ENCODE assay signal across 12 cellular contexts in the genomic region with DNA sequence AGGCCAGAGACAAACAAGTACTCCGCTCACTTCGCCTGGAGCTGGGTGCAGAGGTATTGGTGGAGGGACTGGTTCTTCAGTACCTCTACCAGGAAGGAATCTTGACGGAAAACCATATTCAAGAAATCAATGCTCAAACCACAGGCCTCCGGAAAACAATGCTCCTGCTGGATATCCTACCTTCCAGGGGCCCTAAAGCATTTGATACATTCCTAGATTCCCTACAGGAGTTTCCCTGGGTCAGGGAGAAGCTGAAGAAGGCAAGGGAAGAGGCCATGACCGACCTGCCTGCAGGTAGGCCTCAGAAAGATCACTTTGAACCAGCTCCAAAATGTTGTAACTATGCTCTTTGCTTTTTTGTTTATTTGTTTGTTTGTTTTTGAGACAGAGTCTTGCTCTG. TPM values are rescaled to one million over a fixed set of nuclear protein-coding genes. Genes with fewer than 3 reads are reported as not detected.
DNase-seq lines count a peak whose midpoint lies in the region; ATAC-seq and TF ChIP-seq lines count a peak whose summit lies in the region.
"Had no signal": no experiment of that assay in that cellular context is flagged by ENCODE, and none has a peak within 500 bp of the region (broad histone marks: within the 10 kb centered on the region; RNA-seq: fewer than 3 reads in every experiment).

No MANE protein-coding gene starts in this region.

- no peak overlapping the region for H3K4me3 ChIP-seq in vagina

- H3K4me3 Mint-ChIP-seq in stimulated activated naive CD8-positive, alpha-beta T cell treated with anti-CD3 and anti-CD28 coated beads, Interleukin-15, Interleukin-2, amounts not matched to agents 100 ng/mL and 50 ng/mL, for 24 hours, result peak overlapping the region; percentile 97
- H3K4me3 Mint-ChIP-seq in activated T-helper 1 cell treated with anti-CD3 and anti-CD28 coated beads, Interleukin-12 subunit alpha, Interleukin-12 subunit beta, Interleukin-2, Interleukin-4 antibody, amounts not matched to agents 30 ng/mL and 10 ng/mL and 1 ng/mL, durations not matched to agents 14 hours and 24 hours and 36 hours, result peak overlapping the region; percentile 85
- peak overlapping the region; percentile 71 for H3K4me3 Mint-ChIP-seq in memory B cell

- H3K27me3 ChIP-seq in vagina, result no peaks in the 10 kb centered on the region
- H3K27me3 ChIP-seq: thyroid gland had no signal

- intact Hi-C loops in activated T-helper 1 cell treated with anti-CD3 and anti-CD28 coated beads, Interleukin-12 subunit alpha, Interleukin-12 subunit beta, Interleukin-2, Interleukin-4 antibody, amounts not matched to agents 30 ng/mL and 10 ng/mL and 1 ng/mL, durations not matched to agents 14 hours and 24 hours and 36 hours (cut with micrococcal nuclease), result loop anchor here (5.0 to 10.0 kb wide), 4 partner anchors 169 to 1811 kb away; partner anchors contain the start of gene NUDT4
- intact Hi-C loops in vagina (cut with DNase I), result loop anchor here (5.0 kb wide), 1 partner anchor 106 kb away; the partner anchor contains the start of gene SOCS2

- no peaks in the 10 kb centered on the region for H3K9me3 Mint-ChIP-seq in stimulated activated naive CD8-positive, alpha-beta T cell treated with anti-CD3 and anti-CD28 coated beads, Interleukin-15, Interleukin-2, amounts not matched to agents 100 ng/mL and 50 ng/mL, for 24 hours
- peaks cover 5% of the 10 kb centered on the region for H3K9me3 Mint-ChIP-seq in activated T-helper 1 cell treated with anti-CD3 and anti-CD28 coated beads, Interleukin-12 subunit alpha, Interleukin-12 subunit beta, Interleukin-2, Interleukin-4 antibody, amounts not matched to agents 30 ng/mL and 10 ng/mL and 1 ng/mL, durations not matched to agents 14 hours and 24 hours and 36 hours
- no peaks in the 10 kb centered on the region for H3K9me3 Mint-ChIP-seq in memory B cell

- TF ChIP-seq POLR2A in vagina (IDR thresholded peaks at IDR 0.05), result no peak

- H3K27ac ChIP-seq in vagina, result peak overlapping the region; percentile 93

- no peak overlapping the region for H3K27ac Mint-ChIP-seq in stimulated activated naive CD8-positive, alpha-beta T cell treated with anti-CD3 and anti-CD28 coated beads, Interleukin-15, Interleukin-2, amounts not matched to agents 100 ng/mL and 50 ng/mL, for 24 hours
- peak overlapping the region; percentile 96 for H3K27ac Mint-ChIP-seq in activated T-helper 1 cell treated with anti-CD3 and anti-CD28 coated beads, Interleukin-12 subunit alpha, Interleukin-12 subunit beta, Interleukin-2, Interleukin-4 antibody, amounts not matched to agents 30 ng/mL and 10 ng/mL and 1 ng/mL, durations not matched to agents 14 hours and 24 hours and 36 hours
- peak overlapping the region; percentile 29 for H3K27ac Mint-ChIP-seq in memory B cell

- no peak for DNase-seq in stimulated activated naive CD8-positive, alpha-beta T cell treated with anti-CD3 and anti-CD28 coated beads, Interleukin-15, Interleukin-2, amounts not matched to agents 100 U/mL and 50 U/mL, for 24 hours
- DNase-seq in activated T-helper 1 cell treated with anti-CD3 and anti-CD28 coated beads, Interleukin-12 subunit alpha, Interleukin-12 subunit beta, Interleukin-2, Interleukin-4 antibody, amounts not matched to agents 30 ng/mL and 10 ng/mL and 1 ng/mL, durations not matched to agents 14 hours and 24 hours and 36 hours (ENCODE audit: low spot score), result no peak
- DNase-seq in memory B cell (ENCODE audit: low spot score in 2 of 2) (no peak), vagina (ENCODE audit: extremely low spot score in 2 of 2) (no peak), amygdala (lab: John Stamatoyannopoulos, UW) (no peak), MV-4-11 (lab: John Stamatoyannopoulos, UW) (no peak), NCI-H128 (lab: John Stamatoyannopoulos, UW; ENCODE audit: unreplicated experiment) (no peak)
- DNase-seq: COR-L47; effector CD8-positive, alpha-beta T cell; hypothalamus; thyroid gland had no signal

- H3K36me3 Mint-ChIP-seq in stimulated activated naive CD8-positive, alpha-beta T cell treated with anti-CD3 and anti-CD28 coated beads, Interleukin-15, Interleukin-2, amounts not matched to agents 100 ng/mL and 50 ng/mL, for 24 hours (ENCODE audit: low read depth), result peaks cover 19% of the 10 kb centered on the region
- peaks cover 10% of the 10 kb centered on the region for H3K36me3 Mint-ChIP-seq in activated T-helper 1 cell treated with anti-CD3 and anti-CD28 coated beads, Interleukin-12 subunit alpha, Interleukin-12 subunit beta, Interleukin-2, Interleukin-4 antibody, amounts not matched to agents 30 ng/mL and 10 ng/mL and 1 ng/mL, durations not matched to agents 14 hours and 24 hours and 36 hours (ENCODE audit: low read depth)
- peaks cover 15% of the 10 kb centered on the region for H3K36me3 Mint-ChIP-seq in memory B cell

- peaks cover 55% of the 10 kb centered on the region for H3K4me1 ChIP-seq in vagina

- H3K9me3 ChIP-seq in vagina, result no peaks in the 10 kb centered on the region
- H3K9me3 ChIP-seq: thyroid gland had no signal

- no peaks in the 10 kb centered on the region for H3K36me3 ChIP-seq in vagina
- H3K36me3 ChIP-seq: thyroid gland had no signal

- no peak for TF ChIP-seq CTCF in vagina (IDR thresholded peaks at IDR 0.05)

- peaks cover 7% of the 10 kb centered on the region for H3K27me3 Mint-ChIP-seq in stimulated activated naive CD8-positive, alpha-beta T cell treated with anti-CD3 and anti-CD28 coated beads, Interleukin-15, Interleukin-2, amounts not matched to agents 100 ng/mL and 50 ng/mL, for 24 hours
- H3K27me3 Mint-ChIP-seq in activated T-helper 1 cell treated with anti-CD3 and anti-CD28 coated beads, Interleukin-12 subunit alpha, Interleukin-12 subunit beta, Interleukin-2, Interleukin-4 antibody, amounts not matched to agents 30 ng/mL and 10 ng/mL and 1 ng/mL, durations not matched to agents 14 hours and 24 hours and 36 hours (ENCODE audit: insufficient read depth), result no peaks in the 10 kb centered on the region
- H3K27me3 Mint-ChIP-seq in memory B cell, result peaks cover 6% of the 10 kb centered on the region

- peaks cover 31% of the 10 kb centered on the region for H3K4me1 Mint-ChIP-seq in stimulated activated naive CD8-positive, alpha-beta T cell treated with anti-CD3 and anti-CD28 coated beads, Interleukin-15, Interleukin-2, amounts not matched to agents 100 ng/mL and 50 ng/mL, for 24 hours (ENCODE audit: low read depth)
- peaks cover 32% of the 10 kb centered on the region for H3K4me1 Mint-ChIP-seq in activated T-helper 1 cell treated with anti-CD3 and anti-CD28 coated beads, Interleukin-12 subunit alpha, Interleukin-12 subunit beta, Interleukin-2, Interleukin-4 antibody, amounts not matched to agents 30 ng/mL and 10 ng/mL and 1 ng/mL, durations not matched to agents 14 hours and 24 hours and 36 hours (ENCODE audit: low read depth)
- H3K4me1 Mint-ChIP-seq in memory B cell, result peaks cover 24% of the 10 kb centered on the region

- ATAC-seq in stimulated activated naive CD8-positive, alpha-beta T cell treated with anti-CD3 and anti-CD28 coated beads, Interleukin-15, Interleukin-2, amounts not matched to agents 100 U/mL and 50 U/mL, for 24 hours, result no peak
- no peak for ATAC-seq in memory B cell (ENCODE audit: low read depth)

RNA-seq across cellular contexts. Expression of gene CRADD, which starts 1.6 kb away (rescaled TPM):
- total RNA-seq in activated T-helper 1 cell treated with anti-CD3 and anti-CD28 coated beads, Interleukin-12 subunit alpha, Interleukin-12 subunit beta, Interleukin-2, Interleukin-4 antibody, amounts not matched to agents 30 ng/mL and 10 ng/mL and 1 ng/mL, durations not matched to agents 14 hours and 24 hours and 36 hours, result 11.2 and 12.3 TPM in 2 replicates
- total RNA-seq in vagina, result 40.8 TPM
